ENCODE assay signal across 8 cellular contexts in the genomic region with DNA sequence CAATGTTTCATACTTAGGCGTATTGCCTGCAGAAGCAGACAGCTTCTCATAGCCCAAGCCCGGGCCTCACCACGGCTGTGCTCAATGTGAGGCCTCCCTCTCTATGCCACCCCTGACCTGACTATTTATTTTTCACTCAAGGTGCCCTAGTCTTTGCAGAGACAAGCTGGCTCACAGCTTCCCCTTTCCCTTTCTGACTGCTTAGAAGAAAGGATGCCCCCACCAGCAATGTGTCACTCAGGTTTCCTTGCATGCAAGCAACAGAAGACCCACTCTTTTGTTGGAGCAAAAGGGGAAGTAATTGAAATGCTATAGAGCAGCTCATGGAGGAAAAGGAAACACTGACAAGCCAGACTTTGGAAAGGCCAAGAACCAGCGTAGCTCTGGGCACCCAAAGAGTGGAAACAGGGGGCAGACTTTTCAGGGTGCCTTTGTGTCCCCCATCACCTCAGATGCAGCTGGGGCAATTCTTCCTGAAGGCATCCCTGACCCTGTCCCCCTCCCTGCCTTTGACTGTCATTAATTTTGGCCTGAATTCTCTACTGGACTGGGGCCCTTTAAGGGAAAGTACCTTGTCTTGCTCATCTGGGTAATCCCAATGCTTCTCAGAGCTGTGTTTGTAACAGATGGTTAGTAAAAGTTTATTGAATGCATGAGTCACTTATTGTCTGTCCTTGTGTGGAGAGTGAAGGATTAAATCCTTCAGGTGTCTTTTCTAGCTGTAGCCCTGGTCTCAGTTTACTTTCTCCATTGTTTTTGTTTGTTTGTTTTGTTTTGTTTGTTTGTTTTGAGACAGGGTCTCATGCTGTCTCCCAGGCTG. TPM values are rescaled to one million over a fixed set of nuclear protein-coding genes. Genes with fewer than 3 reads are reported as not detected.
DNase-seq lines count a peak whose midpoint lies in the region; ATAC-seq and TF ChIP-seq lines count a peak whose summit lies in the region.

No MANE protein-coding gene starts in this region.

- peaks cover 13% of the 10 kb centered on the region for H3K4me1 Mint-ChIP-seq in activated naive CD8-positive, alpha-beta T cell treated with anti-CD3 and anti-CD28 coated beads, Interleukin-2, amount 50 U/mL, for 24 hours

- no peaks in the 10 kb centered on the region for H3K4me1 ChIP-seq in upper lobe of right lung

- intact Hi-C loops in upper lobe of right lung (cut with DNase I): no loop called here

- no peak overlapping the region for H3K4me3 ChIP-seq in HL-60 (replicated peaks; ENCODE audit: insufficient read depth, low read length)
- no peak overlapping the region for H3K4me3 ChIP-seq in upper lobe of right lung

- ATAC-seq in GM21447 (IDR thresholded peaks at IDR 0.05; ENCODE audit: unreplicated experiment) (peak; percentile 90), upper lobe of right lung (no peak), omental fat pad (ENCODE audit: low FRiP score) (no peak)
- peak; percentile 84 for ATAC-seq in activated naive CD8-positive, alpha-beta T cell treated with anti-CD3 and anti-CD28 coated beads, Interleukin-2, amount 50 U/mL, for 24 hours

- H3K27ac ChIP-seq in HL-60 (replicated peaks) (peak overlapping the region; percentile 68), upper lobe of right lung (no peak overlapping the region)

- H3K4me3 Mint-ChIP-seq in activated naive CD8-positive, alpha-beta T cell treated with anti-CD3 and anti-CD28 coated beads, Interleukin-2, amount 50 U/mL, for 24 hours: no peak overlapping the region

- no peaks in the 10 kb centered on the region for H3K9me3 Mint-ChIP-seq in activated naive CD8-positive, alpha-beta T cell treated with anti-CD3 and anti-CD28 coated beads, Interleukin-2, amount 50 U/mL, for 24 hours

- H3K27me3 ChIP-seq in HL-60 (ENCODE audit: insufficient read depth, poor library complexity, severe bottlenecking) (no peaks in the 10 kb centered on the region), upper lobe of right lung (no peaks in the 10 kb centered on the region)

- TF ChIP-seq CTCF in HL-60 (IDR thresholded peaks at IDR 0.05; ENCODE audit: insufficient read depth, low read length) (no peak), upper lobe of right lung (IDR thresholded peaks at IDR 0.05) (no peak), omental fat pad (IDR thresholded peaks at IDR 0.05) (no peak)

- no peaks in the 10 kb centered on the region for H3K27me3 Mint-ChIP-seq in activated naive CD8-positive, alpha-beta T cell treated with anti-CD3 and anti-CD28 coated beads, Interleukin-2, amount 50 U/mL, for 24 hours

- DNase-seq in EL (peak; percentile 31), HL-60 (ENCODE audit: low read depth in 1 of 2, low spot score in 1 of 2) (peak; percentile 56 to 92), upper lobe of right lung (no peak), OCI-M2 (lab: John Stamatoyannopoulos, UW; ENCODE audit: unreplicated experiment) (no peak), omental fat pad (ENCODE audit: low spot score) (no peak), NCI-H1417 treated with DMSO at 0.1 percent for 48 hours (lab: John Stamatoyannopoulos, UW) (no peak)
- DNase-seq in activated naive CD8-positive, alpha-beta T cell treated with anti-CD3 and anti-CD28 coated beads, Interleukin-2, amount 50 U/mL, for 24 hours: no peak

- no peak overlapping the region for H3K27ac Mint-ChIP-seq in activated naive CD8-positive, alpha-beta T cell treated with anti-CD3 and anti-CD28 coated beads, Interleukin-2, amount 50 U/mL, for 24 hours

- H3K36me3 Mint-ChIP-seq in activated naive CD8-positive, alpha-beta T cell treated with anti-CD3 and anti-CD28 coated beads, Interleukin-2, amount 50 U/mL, for 24 hours (ENCODE audit: low read depth): no peaks in the 10 kb centered on the region

- H3K9me3 ChIP-seq in upper lobe of right lung: no peaks in the 10 kb centered on the region

- H3K36me3 ChIP-seq in upper lobe of right lung: no peaks in the 10 kb centered on the region

RNA-seq across cellular contexts. Expression of a gene that starts 17.8 kb away (rescaled TPM):
- total RNA-seq in upper lobe of right lung (8.7 TPM), omental fat pad (1 to 10 TPM; 1.1 to 5.6 (median 3.4) TPM)

Comparison
In these comparisons a context has a peak if more than half of its experiments do, and no peak if none do; other contexts are left out.
1. DNase-seq: peak in EL (single experiment) and HL-60 (2 of 2); none in activated naive CD8-positive, alpha-beta T cell treated with anti-CD3 and anti-CD28 coated beads, Interleukin-2, amount 50 U/mL, for 24 hours (single experiment), upper lobe of right lung (single experiment), OCI-M2 (single experiment), omental fat pad (single experiment) and NCI-H1417 treated with DMSO at 0.1 percent for 48 hours (single experiment).
2. ATAC-seq: peak in GM21447 (single experiment) and activated naive CD8-positive, alpha-beta T cell treated with anti-CD3 and anti-CD28 coated beads, Interleukin-2, amount 50 U/mL, for 24 hours (single experiment); none in upper lobe of right lung (single experiment) and omental fat pad (single experiment).